Comparison of ENCODE assay signal across 18 cellular contexts in the genomic region with DNA sequence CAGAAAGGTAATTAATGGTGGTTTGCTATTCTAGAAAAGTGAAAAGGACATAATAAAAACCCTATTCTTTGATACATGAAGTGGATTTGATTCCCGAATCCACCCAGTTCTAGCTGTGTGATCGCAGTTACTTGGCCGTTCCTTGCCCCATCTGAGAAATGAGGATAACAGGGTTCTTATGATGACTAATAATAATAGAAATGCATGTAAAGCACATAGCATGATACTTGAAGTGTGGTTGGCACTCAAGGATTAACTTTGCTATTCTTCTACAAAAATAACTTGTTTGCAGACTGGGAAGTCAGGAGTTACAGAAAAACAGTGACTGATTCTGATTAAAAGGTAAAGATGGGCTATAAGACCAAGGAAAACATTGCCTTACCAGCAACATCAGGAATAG.
"Had no signal": no experiment of that assay in that cellular context is flagged by ENCODE, and none has a peak within 500 bp of the region (broad histone marks: within the 10 kb centered on the region; RNA-seq: fewer than 3 reads in every experiment).

No MANE protein-coding gene starts in this region.

- H3K4me3 Mint-ChIP-seq: activated CD4-positive, alpha-beta memory T cell treated with anti-CD3 and anti-CD28 coated beads for 36 hours; activated naive CD8-positive, alpha-beta T cell treated with anti-CD3 and anti-CD28 coated beads, Interleukin-2, amount 10 ng/mL, durations not matched to agents 7 days and 5 days; neural crest cell; T-helper 2 cell treated with Interferon-gamma antibody and Interleukin-4, amounts not matched to agents 5 μg/mL and 100 μg/mL, for 36 hours had no signal

- H3K36me3 ChIP-seq: prostate gland had no signal

- H3K4me3 ChIP-seq: prostate gland, upper lobe of right lung had no signal

- H3K27me3 ChIP-seq: foreskin keratinocyte, upper lobe of right lung had no signal

- H3K9me3 ChIP-seq: prostate gland, upper lobe of right lung had no signal

- H3K9me3 Mint-ChIP-seq: activated CD4-positive, alpha-beta memory T cell treated with anti-CD3 and anti-CD28 coated beads for 36 hours; activated naive CD8-positive, alpha-beta T cell treated with anti-CD3 and anti-CD28 coated beads, Interleukin-2, amount 10 ng/mL, durations not matched to agents 7 days and 5 days; activated T-helper 2 cell treated with anti-CD3 and anti-CD28 coated beads, Interferon-gamma antibody, Interleukin-2, Interleukin-4, amounts not matched to agents 10 μg/mL and 5 μg/mL and 100 μg/mL, durations not matched to agents 14 hours and 24 hours and 36 hours; T-helper 2 cell treated with Interferon-gamma antibody and Interleukin-4, amounts not matched to agents 5 μg/mL and 100 μg/mL, for 36 hours had no signal

- H3K27me3 Mint-ChIP-seq: activated CD4-positive, alpha-beta memory T cell treated with anti-CD3 and anti-CD28 coated beads for 36 hours; activated naive CD8-positive, alpha-beta T cell treated with anti-CD3 and anti-CD28 coated beads, Interleukin-2, amount 10 ng/mL, durations not matched to agents 7 days and 5 days had no signal

- ATAC-seq: foreskin keratinocyte, right cardiac atrium, upper lobe of right lung had no signal

- H3K4me1 ChIP-seq: foreskin keratinocyte, prostate gland, upper lobe of right lung had no signal

- DNase-seq: activated CD4-positive, alpha-beta memory T cell treated with anti-CD3 and anti-CD28 coated beads for 36 hours; activated CD4-positive, alpha-beta T cell treated with anti-CD3 and anti-CD28 coated beads for 4 hours; activated naive CD4-positive, alpha-beta T cell treated with Interleukin-2 at 50 U/mL for 16 hours; activated naive CD8-positive, alpha-beta T cell treated with anti-CD3 and anti-CD28 coated beads, Interleukin-2, amount 10 ng/mL, durations not matched to agents 7 days and 5 days; anterior cingulate cortex; foreskin keratinocyte; hypothalamus; midbrain; right cardiac atrium; small intestine; stimulated activated CD4-positive, alpha-beta T cell treated with anti-CD3 and anti-CD28 coated beads, Interleukin-15, amount 100 ng/mL, for 24 hours; stimulated activated CD4-positive, alpha-beta T cell treated with anti-CD3 and anti-CD28 coated beads, Interleukin-4, amount 100 ng/mL, for 1 hour; SW 1271; upper lobe of right lung had no signal

- H3K27ac Mint-ChIP-seq: activated CD4-positive, alpha-beta memory T cell treated with anti-CD3 and anti-CD28 coated beads for 36 hours; activated naive CD8-positive, alpha-beta T cell treated with anti-CD3 and anti-CD28 coated beads, Interleukin-2, amount 10 ng/mL, durations not matched to agents 7 days and 5 days; activated T-helper 2 cell treated with anti-CD3 and anti-CD28 coated beads, Interferon-gamma antibody, Interleukin-2, Interleukin-4, amounts not matched to agents 10 μg/mL and 5 μg/mL and 100 μg/mL, durations not matched to agents 14 hours and 24 hours and 36 hours; T-helper 2 cell treated with Interferon-gamma antibody and Interleukin-4, amounts not matched to agents 5 μg/mL and 100 μg/mL, for 36 hours had no signal

- H3K27ac ChIP-seq: foreskin keratinocyte, prostate gland, upper lobe of right lung had no signal
